ENCODE assay signal across 8 cellular contexts in the genomic region with DNA sequence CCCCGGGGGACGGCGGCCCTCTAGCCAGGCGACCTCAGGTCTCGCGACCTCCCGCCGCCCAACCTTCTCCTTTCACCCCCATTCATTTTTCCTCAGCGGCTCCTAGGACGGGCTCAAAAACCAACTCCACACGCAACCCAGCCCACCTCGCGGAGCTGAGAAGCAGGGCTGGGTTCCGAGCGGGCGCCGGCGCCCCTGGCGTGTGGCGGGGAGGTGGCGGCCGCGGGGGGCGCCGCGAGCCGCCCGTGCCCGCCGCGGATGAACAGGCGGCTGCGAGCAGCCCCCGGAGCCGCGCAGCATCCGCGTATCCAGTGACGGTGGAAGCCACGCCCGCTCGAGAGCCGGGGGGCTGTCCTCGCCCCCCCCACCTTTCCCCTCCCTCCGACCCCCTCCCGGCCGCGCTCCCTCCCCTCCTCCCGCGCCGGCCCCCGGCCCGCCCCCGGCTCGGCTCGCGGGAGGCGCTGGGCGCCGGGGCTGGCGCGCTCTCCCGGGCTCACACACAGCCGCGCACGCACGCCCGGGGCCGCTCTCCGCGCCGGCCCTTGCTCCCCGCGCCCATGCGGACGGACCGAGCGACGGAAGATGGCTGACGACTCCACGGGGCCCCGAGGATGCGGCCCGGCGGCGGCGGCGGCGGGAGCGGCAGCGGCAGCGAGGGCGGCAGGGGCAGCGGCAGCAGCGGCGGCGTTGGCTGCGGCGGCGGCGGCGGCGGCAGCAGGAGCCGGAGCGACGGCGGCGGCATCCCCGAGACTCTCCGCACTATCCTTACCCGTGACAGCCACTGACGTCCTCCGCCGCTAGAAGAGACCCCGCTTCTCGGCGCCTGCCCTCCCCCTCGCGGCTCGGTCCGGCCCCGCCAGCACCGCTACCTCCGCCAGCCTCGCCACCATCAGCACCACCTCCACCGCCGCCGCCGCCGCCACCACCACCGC. TPM values are rescaled to one million over a fixed set of nuclear protein-coding genes. Genes with fewer than 3 reads are reported as not detected.
A peak's percentile ranks its signal among the peaks of the same experiment; 100 is the strongest.
DNase-seq lines count a peak whose midpoint lies in the region; ATAC-seq and TF ChIP-seq lines count a peak whose summit lies in the region.

A gene with protein sequence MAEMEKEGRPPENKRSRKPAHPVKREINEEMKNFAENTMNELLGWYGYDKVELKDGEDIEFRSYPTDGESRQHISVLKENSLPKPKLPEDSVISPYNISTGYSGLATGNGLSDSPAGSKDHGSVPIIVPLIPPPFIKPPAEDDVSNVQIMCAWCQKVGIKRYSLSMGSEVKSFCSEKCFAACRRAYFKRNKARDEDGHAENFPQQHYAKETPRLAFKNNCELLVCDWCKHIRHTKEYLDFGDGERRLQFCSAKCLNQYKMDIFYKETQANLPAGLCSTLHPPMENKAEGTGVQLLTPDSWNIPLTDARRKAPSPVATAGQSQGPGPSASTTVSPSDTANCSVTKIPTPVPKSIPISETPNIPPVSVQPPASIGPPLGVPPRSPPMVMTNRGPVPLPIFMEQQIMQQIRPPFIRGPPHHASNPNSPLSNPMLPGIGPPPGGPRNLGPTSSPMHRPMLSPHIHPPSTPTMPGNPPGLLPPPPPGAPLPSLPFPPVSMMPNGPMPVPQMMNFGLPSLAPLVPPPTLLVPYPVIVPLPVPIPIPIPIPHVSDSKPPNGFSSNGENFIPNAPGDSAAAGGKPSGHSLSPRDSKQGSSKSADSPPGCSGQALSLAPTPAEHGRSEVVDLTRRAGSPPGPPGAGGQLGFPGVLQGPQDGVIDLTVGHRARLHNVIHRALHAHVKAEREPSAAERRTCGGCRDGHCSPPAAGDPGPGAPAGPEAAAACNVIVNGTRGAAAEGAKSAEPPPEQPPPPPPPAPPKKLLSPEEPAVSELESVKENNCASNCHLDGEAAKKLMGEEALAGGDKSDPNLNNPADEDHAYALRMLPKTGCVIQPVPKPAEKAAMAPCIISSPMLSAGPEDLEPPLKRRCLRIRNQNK (plus strand): TSS at position 482 of the 932 bp plus-strand sequence. CDS start 500 bp downstream, outside the sequence.

- 0 to 2% methylated on average over 28 to 57 of the region's 131 CpGs for WGBS in lower leg skin, 2 donors

- ATAC-seq in GM19438 (IDR thresholded peaks at IDR 0.05; ENCODE audit: low read depth, unreplicated experiment): peak; percentile 56

- H3K27ac ChIP-seq in C4-2B: peak within 1 kb of the TSS; percentile 36

- peak; percentile 46 for DNase-seq in NCI-H1694 treated with DMSO at 0.1 percent for 48 hours (lab: John Stamatoyannopoulos, UW)
- DNase-seq in activated CD4-positive, alpha-beta T cell treated with anti-CD3 and anti-CD28 coated beads for 4 hours: peak; percentile 29 to 33
- peak; percentile 84 for DNase-seq in ecto neural progenitor cell (ENCODE audit: low spot score)
- DNase-seq in lower leg skin (ENCODE audit: low spot score in 2 of 2): peak in 1 of 2 donors; percentile 88
- peak; percentile 55 for DNase-seq in stimulated activated CD8-positive, alpha-beta memory T cell treated with anti-CD3 and anti-CD28 coated beads, Interleukin-12 subunit alpha, Interleukin-12 subunit beta, amount 100 ng/mL, for 4 hours (ENCODE audit: low read depth)
- DNase-seq in cortex of kidney (lab: John Stamatoyannopoulos, UW): no peak

- no peak for TF ChIP-seq POLR2A in lower leg skin (IDR thresholded peaks at IDR 0.05)

- 0 out of 2 replicates have a peak, but pooled peaks have one; percentile 2 for TF ChIP-seq CTCF in C4-2B (conservative IDR thresholded peaks at IDR 0.05)
- TF ChIP-seq CTCF in lower leg skin (IDR thresholded peaks at IDR 0.05): no peak

- intact Hi-C loops in lower leg skin (cut with DNase I; ENCODE audit: low total_unique reads): loop anchor here (10.0 kb wide), 1 partner anchor 1525 kb away; no protein-coding TSS in a partner anchor

- H3K4me3 ChIP-seq in lower leg skin (ENCODE audit: low read depth, poor library complexity, severe bottlenecking): peak within 1 kb of the TSS; percentile 55

RNA-seq across cellular contexts. Expression of the gene that starts here (rescaled TPM):
- total RNA-seq in lower leg skin: 1 to 10 TPM in 3 of 4 donors, under 1 TPM in 1; 0.27 to 2.7 (median 1.5) TPM
